In genomic region chr3:187685948-187686347, GRCh38 we compare ENCODE assay signal across 26 cellular contexts. TPM values are rescaled to one million over a fixed set of nuclear protein-coding genes. Genes with fewer than 3 reads are reported as not detected.
"Had no signal": no experiment of that assay in that cellular context is flagged by ENCODE, and none has a peak within 500 bp of the region (broad histone marks: within the 10 kb centered on the region; RNA-seq: fewer than 3 reads in every experiment).

No MANE protein-coding gene starts in this region.

- H3K27ac ChIP-seq: RWPE1 had no signal

- ATAC-seq: Panc1, PC-3 had no signal

- H3K9ac ChIP-seq: SK-N-SH had no signal

- H3K4me2 ChIP-seq: SK-N-SH had no signal

- DNase-seq: KBM-7, MV-4-11, NCI-H1048, NCI-H1105, NCI-H1417, NCI-H1436 treated with DMSO at 0.1 percent for 48 hours, NCI-H1694, NCI-H187 treated with DMSO at 0.1 percent for 48 hours, NCI-H2029 treated with DMSO at 0.1 percent for 48 hours, NCI-H2171 treated with DMSO at 0.1 percent for 48 hours, NCI-H2227 treated with DMSO at 0.1 percent for 48 hours, NCI-H446, NCI-H510A, NCI-H524 treated with DMSO at 0.1 percent for 48 hours, NCI-H69, NCI-H774, PC-3, SHP77, SK-N-SH, SW 1271 had no signal

RNA-seq across cellular contexts. Expression of gene SST, which starts 15.8 kb away (rescaled TPM):
- total RNA-seq: HT-29, LHCN-M2, MCF 10A, PC-3, SK-MEL-5 had no signal
- polyA plus RNA-seq: SK-N-SH had no signal

RNA-seq across cellular contexts. Expression of gene RTP2, which starts 16.4 kb away (rescaled TPM):
- total RNA-seq: HT-29, LHCN-M2, MCF 10A, PC-3, SK-MEL-5 had no signal
